1 cellular context compared by ENCODE assay signal in the genomic region with DNA sequence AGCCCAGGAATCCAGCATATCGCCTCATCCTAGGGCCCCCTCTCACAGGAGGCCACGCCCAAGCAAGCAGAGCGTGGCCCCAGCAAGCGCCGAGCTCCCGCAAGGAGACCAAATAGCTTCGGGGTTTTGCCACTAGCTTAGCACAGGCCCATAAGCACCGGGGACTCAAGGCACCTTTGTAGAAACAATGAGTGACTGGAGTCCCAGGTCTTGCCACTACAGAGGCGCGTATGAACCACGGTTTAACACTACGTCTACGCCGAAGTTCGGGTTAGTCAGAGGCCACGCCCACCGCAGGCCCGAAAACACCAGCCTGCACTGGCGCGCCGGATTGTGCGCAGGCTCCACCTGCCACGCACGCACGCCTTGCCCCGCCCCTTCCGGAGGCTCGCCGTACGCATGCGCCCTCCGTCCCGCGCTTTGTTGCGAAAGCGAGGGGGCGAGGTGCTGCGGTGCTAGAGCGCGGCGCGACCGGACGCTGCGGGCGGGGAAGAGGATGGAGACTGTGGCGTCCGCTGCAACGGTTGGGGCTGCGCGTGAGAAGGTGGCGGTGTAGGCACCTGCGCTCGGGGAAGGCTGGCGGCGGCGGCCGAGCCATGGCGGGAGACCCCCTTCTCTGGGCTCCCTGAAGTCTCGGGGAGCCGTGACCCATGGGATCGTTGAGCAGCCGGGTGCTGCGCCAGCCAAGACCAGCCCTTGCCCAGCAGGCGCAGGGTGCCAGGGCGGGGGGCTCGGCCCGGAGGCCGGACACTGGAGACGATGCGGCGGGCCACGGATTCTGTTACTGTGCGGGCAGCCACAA.
A peak's percentile ranks its signal among the peaks of the same experiment; 100 is the strongest.
TF ChIP-seq lines count a peak whose summit lies in the region.

Gene GMCL1, plus strand, starts transcription at position 418 of the 802 bp plus-strand sequence. Its CDS starts 233 bp downstream, at position 651.

TF ChIP-seq in WTC11, 78 proteins besides CTCF, POLR2A, EP300 and RAD21 (continued from another document and continues in another):
- peak; percentile 61 for TF ChIP-seq USF2 (CRISPR knock-in tag; IDR thresholded peaks at IDR 0.05)
- TF ChIP-seq, protein P1, sequence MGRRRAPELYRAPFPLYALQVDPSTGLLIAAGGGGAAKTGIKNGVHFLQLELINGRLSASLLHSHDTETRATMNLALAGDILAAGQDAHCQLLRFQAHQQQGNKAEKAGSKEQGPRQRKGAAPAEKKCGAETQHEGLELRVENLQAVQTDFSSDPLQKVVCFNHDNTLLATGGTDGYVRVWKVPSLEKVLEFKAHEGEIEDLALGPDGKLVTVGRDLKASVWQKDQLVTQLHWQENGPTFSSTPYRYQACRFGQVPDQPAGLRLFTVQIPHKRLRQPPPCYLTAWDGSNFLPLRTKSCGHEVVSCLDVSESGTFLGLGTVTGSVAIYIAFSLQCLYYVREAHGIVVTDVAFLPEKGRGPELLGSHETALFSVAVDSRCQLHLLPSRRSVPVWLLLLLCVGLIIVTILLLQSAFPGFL (CRISPR knock-in tag; IDR thresholded peaks at IDR 0.05; ENCODE audit: borderline replicate concordance) = no peak
- no peak for TF ChIP-seq TP53 (CRISPR knock-in tag; IDR thresholded peaks at IDR 0.05)
- no peak for TF ChIP-seq NR1H2 (CRISPR knock-in tag; IDR thresholded peaks at IDR 0.05)
- no peak for TF ChIP-seq FOXJ3 (CRISPR knock-in tag; IDR thresholded peaks at IDR 0.05; ENCODE audit: borderline replicate concordance)
- 0 out of 2 replicates have a peak, but pooled peaks have one; percentile 50 for TF ChIP-seq E2F1 (CRISPR knock-in tag; IDR thresholded peaks at IDR 0.05)
- TF ChIP-seq MAX (CRISPR knock-in tag; IDR thresholded peaks at IDR 0.05) = peak; percentile 99
- no peak for TF ChIP-seq ZNF396 (CRISPR knock-in tag; IDR thresholded peaks at IDR 0.05; ENCODE audit: borderline replicate concordance)
- TF ChIP-seq, protein P2, sequence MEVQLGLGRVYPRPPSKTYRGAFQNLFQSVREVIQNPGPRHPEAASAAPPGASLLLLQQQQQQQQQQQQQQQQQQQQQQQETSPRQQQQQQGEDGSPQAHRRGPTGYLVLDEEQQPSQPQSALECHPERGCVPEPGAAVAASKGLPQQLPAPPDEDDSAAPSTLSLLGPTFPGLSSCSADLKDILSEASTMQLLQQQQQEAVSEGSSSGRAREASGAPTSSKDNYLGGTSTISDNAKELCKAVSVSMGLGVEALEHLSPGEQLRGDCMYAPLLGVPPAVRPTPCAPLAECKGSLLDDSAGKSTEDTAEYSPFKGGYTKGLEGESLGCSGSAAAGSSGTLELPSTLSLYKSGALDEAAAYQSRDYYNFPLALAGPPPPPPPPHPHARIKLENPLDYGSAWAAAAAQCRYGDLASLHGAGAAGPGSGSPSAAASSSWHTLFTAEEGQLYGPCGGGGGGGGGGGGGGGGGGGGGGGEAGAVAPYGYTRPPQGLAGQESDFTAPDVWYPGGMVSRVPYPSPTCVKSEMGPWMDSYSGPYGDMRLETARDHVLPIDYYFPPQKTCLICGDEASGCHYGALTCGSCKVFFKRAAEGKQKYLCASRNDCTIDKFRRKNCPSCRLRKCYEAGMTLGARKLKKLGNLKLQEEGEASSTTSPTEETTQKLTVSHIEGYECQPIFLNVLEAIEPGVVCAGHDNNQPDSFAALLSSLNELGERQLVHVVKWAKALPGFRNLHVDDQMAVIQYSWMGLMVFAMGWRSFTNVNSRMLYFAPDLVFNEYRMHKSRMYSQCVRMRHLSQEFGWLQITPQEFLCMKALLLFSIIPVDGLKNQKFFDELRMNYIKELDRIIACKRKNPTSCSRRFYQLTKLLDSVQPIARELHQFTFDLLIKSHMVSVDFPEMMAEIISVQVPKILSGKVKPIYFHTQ (CRISPR knock-in tag; IDR thresholded peaks at IDR 0.05) = no peak
- TF ChIP-seq, protein P3, sequence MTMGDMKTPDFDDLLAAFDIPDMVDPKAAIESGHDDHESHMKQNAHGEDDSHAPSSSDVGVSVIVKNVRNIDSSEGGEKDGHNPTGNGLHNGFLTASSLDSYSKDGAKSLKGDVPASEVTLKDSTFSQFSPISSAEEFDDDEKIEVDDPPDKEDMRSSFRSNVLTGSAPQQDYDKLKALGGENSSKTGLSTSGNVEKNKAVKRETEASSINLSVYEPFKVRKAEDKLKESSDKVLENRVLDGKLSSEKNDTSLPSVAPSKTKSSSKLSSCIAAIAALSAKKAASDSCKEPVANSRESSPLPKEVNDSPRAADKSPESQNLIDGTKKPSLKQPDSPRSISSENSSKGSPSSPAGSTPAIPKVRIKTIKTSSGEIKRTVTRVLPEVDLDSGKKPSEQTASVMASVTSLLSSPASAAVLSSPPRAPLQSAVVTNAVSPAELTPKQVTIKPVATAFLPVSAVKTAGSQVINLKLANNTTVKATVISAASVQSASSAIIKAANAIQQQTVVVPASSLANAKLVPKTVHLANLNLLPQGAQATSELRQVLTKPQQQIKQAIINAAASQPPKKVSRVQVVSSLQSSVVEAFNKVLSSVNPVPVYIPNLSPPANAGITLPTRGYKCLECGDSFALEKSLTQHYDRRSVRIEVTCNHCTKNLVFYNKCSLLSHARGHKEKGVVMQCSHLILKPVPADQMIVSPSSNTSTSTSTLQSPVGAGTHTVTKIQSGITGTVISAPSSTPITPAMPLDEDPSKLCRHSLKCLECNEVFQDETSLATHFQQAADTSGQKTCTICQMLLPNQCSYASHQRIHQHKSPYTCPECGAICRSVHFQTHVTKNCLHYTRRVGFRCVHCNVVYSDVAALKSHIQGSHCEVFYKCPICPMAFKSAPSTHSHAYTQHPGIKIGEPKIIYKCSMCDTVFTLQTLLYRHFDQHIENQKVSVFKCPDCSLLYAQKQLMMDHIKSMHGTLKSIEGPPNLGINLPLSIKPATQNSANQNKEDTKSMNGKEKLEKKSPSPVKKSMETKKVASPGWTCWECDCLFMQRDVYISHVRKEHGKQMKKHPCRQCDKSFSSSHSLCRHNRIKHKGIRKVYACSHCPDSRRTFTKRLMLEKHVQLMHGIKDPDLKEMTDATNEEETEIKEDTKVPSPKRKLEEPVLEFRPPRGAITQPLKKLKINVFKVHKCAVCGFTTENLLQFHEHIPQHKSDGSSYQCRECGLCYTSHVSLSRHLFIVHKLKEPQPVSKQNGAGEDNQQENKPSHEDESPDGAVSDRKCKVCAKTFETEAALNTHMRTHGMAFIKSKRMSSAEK (CRISPR knock-in tag; IDR thresholded peaks at IDR 0.05; ENCODE audit: borderline replicate concordance) = no peak
- TF ChIP-seq, protein P4, sequence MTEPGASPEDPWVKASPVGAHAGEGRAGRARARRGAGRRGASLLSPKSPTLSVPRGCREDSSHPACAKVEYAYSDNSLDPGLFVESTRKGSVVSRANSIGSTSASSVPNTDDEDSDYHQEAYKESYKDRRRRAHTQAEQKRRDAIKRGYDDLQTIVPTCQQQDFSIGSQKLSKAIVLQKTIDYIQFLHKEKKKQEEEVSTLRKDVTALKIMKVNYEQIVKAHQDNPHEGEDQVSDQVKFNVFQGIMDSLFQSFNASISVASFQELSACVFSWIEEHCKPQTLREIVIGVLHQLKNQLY (CRISPR knock-in tag; IDR thresholded peaks at IDR 0.05) = no peak
- no peak for TF ChIP-seq ZMAT4 (CRISPR knock-in tag; IDR thresholded peaks at IDR 0.05)
- no peak for TF ChIP-seq ATF2 (CRISPR knock-in tag; IDR thresholded peaks at IDR 0.05; ENCODE audit: borderline replicate concordance, low read depth)
- no peak for TF ChIP-seq JAZF1 (CRISPR knock-in tag; IDR thresholded peaks at IDR 0.05)
- TF ChIP-seq IRF1 (CRISPR knock-in tag; IDR thresholded peaks at IDR 0.05) = no peak
- TF ChIP-seq CBFB (CRISPR knock-in tag; IDR thresholded peaks at IDR 0.05; ENCODE audit: low read depth) = peak; percentile 93; the same call in 1 of the 2 replicates
- no peak for TF ChIP-seq ATF3 (CRISPR knock-in tag; conservative IDR thresholded peaks at IDR 0.05)
- no peak for TF ChIP-seq MXD4 (CRISPR knock-in tag; IDR thresholded peaks at IDR 0.05; ENCODE audit: borderline replicate concordance)
- peak; percentile 70; the same call in 1 of the 2 replicates for TF ChIP-seq KAT7 (CRISPR knock-in tag; IDR thresholded peaks at IDR 0.05; ENCODE audit: borderline replicate concordance)
- no peak for TF ChIP-seq TEAD4 (CRISPR knock-in tag; IDR thresholded peaks at IDR 0.05)
- TF ChIP-seq CREM (CRISPR knock-in tag; IDR thresholded peaks at IDR 0.05) = peak; percentile 66; the same call in 1 of the 2 replicates
- no peak for TF ChIP-seq SMAD4 (CRISPR knock-in tag; IDR thresholded peaks at IDR 0.05)
- TF ChIP-seq, protein P5, sequence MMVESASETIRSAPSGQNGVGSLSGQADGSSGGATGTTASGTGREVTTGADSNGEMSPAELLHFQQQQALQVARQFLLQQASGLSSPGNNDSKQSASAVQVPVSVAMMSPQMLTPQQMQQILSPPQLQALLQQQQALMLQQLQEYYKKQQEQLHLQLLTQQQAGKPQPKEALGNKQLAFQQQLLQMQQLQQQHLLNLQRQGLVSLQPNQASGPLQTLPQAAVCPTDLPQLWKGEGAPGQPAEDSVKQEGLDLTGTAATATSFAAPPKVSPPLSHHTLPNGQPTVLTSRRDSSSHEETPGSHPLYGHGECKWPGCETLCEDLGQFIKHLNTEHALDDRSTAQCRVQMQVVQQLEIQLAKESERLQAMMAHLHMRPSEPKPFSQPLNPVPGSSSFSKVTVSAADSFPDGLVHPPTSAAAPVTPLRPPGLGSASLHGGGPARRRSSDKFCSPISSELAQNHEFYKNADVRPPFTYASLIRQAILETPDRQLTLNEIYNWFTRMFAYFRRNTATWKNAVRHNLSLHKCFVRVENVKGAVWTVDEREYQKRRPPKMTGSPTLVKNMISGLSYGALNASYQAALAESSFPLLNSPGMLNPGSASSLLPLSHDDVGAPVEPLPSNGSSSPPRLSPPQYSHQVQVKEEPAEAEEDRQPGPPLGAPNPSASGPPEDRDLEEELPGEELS (CRISPR knock-in tag; IDR thresholded peaks at IDR 0.05) = peak; percentile 91
- no peak for TF ChIP-seq ZNF671 (CRISPR knock-in tag; IDR thresholded peaks at IDR 0.05)
- TF ChIP-seq PRRX2 (CRISPR knock-in tag; IDR thresholded peaks at IDR 0.05) = no peak
- no peak for TF ChIP-seq JUN (CRISPR knock-in tag; IDR thresholded peaks at IDR 0.05)
- no peak for TF ChIP-seq ATF1 (CRISPR knock-in tag; IDR thresholded peaks at IDR 0.05)
- TF ChIP-seq, protein P6, sequence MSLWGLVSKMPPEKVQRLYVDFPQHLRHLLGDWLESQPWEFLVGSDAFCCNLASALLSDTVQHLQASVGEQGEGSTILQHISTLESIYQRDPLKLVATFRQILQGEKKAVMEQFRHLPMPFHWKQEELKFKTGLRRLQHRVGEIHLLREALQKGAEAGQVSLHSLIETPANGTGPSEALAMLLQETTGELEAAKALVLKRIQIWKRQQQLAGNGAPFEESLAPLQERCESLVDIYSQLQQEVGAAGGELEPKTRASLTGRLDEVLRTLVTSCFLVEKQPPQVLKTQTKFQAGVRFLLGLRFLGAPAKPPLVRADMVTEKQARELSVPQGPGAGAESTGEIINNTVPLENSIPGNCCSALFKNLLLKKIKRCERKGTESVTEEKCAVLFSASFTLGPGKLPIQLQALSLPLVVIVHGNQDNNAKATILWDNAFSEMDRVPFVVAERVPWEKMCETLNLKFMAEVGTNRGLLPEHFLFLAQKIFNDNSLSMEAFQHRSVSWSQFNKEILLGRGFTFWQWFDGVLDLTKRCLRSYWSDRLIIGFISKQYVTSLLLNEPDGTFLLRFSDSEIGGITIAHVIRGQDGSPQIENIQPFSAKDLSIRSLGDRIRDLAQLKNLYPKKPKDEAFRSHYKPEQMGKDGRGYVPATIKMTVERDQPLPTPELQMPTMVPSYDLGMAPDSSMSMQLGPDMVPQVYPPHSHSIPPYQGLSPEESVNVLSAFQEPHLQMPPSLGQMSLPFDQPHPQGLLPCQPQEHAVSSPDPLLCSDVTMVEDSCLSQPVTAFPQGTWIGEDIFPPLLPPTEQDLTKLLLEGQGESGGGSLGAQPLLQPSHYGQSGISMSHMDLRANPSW (CRISPR knock-in tag; conservative IDR thresholded peaks at IDR 0.05; ENCODE audit: low read depth) = no peak
- peak; percentile 82; the same call in 1 of the 2 replicates for TF ChIP-seq MYBL2 (CRISPR knock-in tag; IDR thresholded peaks at IDR 0.05)
- TF ChIP-seq ZNF263 (CRISPR knock-in tag; IDR thresholded peaks at IDR 0.05; ENCODE audit: low read depth) = no peak
